In genomic region chr12:31491819-31492598, GRCh38 we compare ENCODE assay signal across 8 cellular contexts.
DNase-seq lines count a peak whose midpoint lies in the region; ATAC-seq, FAIRE-seq and TF ChIP-seq lines count a peak whose summit lies in the region.

No MANE protein-coding gene starts in this region.

- in situ Hi-C loops in ACHN (cut with HindIII; ENCODE audit: low pct_ligation_motif_present, low pct_unique_long_range_greater_than_20kb, low sequenced_read_pairs) (no loop called here), astrocyte of the spinal cord (cut with HindIII; ENCODE audit: low sequenced_read_pairs) (no loop called here)

- no peak for TF ChIP-seq CTCF in astrocyte of the spinal cord (IDR thresholded peaks at IDR 0.05; ENCODE audit: low read depth, low read length)

- no peak overlapping the region for H3K27ac Mint-ChIP-seq in immature natural killer cell

- FAIRE-seq in HTR-8/SVneo (lab: Jason Lieb, UNC): peak; percentile 73

- no peak for ATAC-seq in HG03196 (IDR thresholded peaks at IDR 0.05; ENCODE audit: unreplicated experiment)
- ATAC-seq in HG03460 (IDR thresholded peaks at IDR 0.05; ENCODE audit: unreplicated experiment): no peak

- DNase-seq in ACHN: peak; percentile 91
- peak; percentile 73 for DNase-seq in HTR-8/SVneo (ENCODE audit: insufficient read length, low spot score)
- DNase-seq in astrocyte of the spinal cord (ENCODE audit: low read depth, low spot score): peak; percentile 88
- DNase-seq in kidney glomerular epithelial cell (lab: John Stamatoyannopoulos, UW): peak; percentile 70
- DNase-seq in immature natural killer cell: no peak
- no peak for DNase-seq in cerebellar nuclear complex (lab: John Stamatoyannopoulos, UW)

- H3K36me3 Mint-ChIP-seq in immature natural killer cell: no peaks in the 10 kb centered on the region

- no peak overlapping the region for H3K4me3 Mint-ChIP-seq in immature natural killer cell

- peaks cover 0 to 3% (median 0%) of the 10 kb centered on the region in 3 donors for H3K27me3 Mint-ChIP-seq in immature natural killer cell (ENCODE audit: low read depth in 3 of 3)

- no peaks in the 10 kb centered on the region for H3K4me1 Mint-ChIP-seq in immature natural killer cell

- H3K4me3 ChIP-seq in astrocyte of the spinal cord (ENCODE audit: low read depth, low read length): no peak overlapping the region

- no peaks in the 10 kb centered on the region for H3K9me3 Mint-ChIP-seq in immature natural killer cell

Comparison
In these comparisons a context has a peak if more than half of its experiments do, and no peak if none do; other contexts are left out.
1. DNase-seq: peak in ACHN (single experiment), HTR-8/SVneo (single experiment), astrocyte of the spinal cord (single experiment) and kidney glomerular epithelial cell (single experiment); none in immature natural killer cell (0 of 3) and cerebellar nuclear complex (0 of 2).